In the genomic region with DNA sequence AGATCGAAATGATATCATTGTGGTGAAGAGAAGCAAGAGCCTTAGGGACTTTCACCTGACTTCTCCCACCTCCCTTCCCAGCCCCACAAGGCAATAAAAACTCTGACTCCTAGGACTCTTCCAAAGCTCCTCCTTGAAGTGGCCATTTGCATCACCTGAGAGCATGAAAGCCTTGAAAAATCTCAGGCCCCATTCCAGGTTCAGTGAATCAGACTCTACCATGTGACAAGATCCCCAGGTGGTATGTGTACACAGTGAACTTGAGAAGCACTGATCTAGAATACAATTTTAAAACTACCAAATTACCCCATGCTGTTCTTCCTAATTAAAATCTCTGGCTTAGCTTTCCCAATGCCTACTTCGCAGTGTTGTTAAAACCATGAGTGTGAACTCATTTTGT, we compare ENCODE assay signal across 1 cellular context.
TF ChIP-seq lines count a peak whose summit lies in the region.

No MANE protein-coding gene starts in this region.

TF ChIP-seq in GM23338, 12 proteins besides CTCF, POLR2A, EP300 and RAD21:
- TF ChIP-seq, protein P1, sequence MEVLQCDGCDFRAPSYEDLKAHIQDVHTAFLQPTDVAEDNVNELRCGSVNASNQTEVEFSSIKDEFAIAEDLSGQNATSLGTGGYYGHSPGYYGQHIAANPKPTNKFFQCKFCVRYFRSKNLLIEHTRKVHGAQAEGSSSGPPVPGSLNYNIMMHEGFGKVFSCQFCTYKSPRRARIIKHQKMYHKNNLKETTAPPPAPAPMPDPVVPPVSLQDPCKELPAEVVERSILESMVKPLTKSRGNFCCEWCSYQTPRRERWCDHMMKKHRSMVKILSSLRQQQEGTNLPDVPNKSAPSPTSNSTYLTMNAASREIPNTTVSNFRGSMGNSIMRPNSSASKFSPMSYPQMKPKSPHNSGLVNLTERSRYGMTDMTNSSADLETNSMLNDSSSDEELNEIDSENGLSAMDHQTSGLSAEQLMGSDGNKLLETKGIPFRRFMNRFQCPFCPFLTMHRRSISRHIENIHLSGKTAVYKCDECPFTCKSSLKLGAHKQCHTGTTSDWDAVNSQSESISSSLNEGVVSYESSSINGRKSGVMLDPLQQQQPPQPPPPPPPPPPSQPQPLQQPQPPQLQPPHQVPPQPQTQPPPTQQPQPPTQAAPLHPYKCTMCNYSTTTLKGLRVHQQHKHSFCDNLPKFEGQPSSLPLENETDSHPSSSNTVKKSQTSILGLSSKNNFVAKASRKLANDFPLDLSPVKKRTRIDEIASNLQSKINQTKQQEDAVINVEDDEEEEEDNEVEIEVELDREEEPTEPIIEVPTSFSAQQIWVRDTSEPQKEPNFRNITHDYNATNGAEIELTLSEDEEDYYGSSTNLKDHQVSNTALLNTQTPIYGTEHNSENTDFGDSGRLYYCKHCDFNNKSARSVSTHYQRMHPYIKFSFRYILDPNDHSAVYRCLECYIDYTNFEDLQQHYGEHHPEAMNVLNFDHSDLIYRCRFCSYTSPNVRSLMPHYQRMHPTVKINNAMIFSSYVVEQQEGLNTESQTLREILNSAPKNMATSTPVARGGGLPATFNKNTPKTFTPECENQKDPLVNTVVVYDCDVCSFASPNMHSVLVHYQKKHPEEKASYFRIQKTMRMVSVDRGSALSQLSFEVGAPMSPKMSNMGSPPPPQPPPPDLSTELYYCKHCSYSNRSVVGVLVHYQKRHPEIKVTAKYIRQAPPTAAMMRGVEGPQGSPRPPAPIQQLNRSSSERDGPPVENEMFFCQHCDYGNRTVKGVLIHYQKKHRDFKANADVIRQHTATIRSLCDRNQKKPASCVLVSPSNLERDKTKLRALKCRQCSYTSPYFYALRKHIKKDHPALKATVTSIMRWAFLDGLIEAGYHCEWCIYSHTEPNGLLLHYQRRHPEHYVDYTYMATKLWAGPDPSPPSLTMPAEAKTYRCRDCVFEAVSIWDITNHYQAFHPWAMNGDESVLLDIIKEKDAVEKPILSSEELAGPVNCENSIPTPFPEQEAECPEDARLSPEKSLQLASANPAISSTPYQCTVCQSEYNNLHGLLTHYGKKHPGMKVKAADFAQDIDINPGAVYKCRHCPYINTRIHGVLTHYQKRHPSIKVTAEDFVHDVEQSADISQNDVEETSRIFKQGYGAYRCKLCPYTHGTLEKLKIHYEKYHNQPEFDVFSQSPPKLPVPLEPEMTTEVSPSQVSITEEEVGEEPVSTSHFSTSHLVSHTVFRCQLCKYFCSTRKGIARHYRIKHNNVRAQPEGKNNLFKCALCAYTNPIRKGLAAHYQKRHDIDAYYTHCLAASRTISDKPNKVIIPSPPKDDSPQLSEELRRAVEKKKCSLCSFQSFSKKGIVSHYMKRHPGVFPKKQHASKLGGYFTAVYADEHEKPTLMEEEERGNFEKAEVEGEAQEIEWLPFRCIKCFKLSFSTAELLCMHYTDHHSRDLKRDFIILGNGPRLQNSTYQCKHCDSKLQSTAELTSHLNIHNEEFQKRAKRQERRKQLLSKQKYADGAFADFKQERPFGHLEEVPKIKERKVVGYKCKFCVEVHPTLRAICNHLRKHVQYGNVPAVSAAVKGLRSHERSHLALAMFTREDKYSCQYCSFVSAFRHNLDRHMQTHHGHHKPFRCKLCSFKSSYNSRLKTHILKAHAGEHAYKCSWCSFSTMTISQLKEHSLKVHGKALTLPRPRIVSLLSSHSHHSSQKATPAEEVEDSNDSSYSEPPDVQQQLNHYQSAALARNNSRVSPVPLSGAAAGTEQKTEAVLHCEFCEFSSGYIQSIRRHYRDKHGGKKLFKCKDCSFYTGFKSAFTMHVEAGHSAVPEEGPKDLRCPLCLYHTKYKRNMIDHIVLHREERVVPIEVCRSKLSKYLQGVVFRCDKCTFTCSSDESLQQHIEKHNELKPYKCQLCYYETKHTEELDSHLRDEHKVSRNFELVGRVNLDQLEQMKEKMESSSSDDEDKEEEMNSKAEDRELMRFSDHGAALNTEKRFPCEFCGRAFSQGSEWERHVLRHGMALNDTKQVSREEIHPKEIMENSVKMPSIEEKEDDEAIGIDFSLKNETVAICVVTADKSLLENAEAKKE (CRISPR knock-in tag; IDR thresholded peaks at IDR 0.05) = no peak
- TF ChIP-seq STAT1 (IDR thresholded peaks at IDR 0.05; ENCODE audit: unreplicated experiment) (no peak), EZH2 (IDR thresholded peaks at IDR 0.05; ENCODE audit: low read depth, unreplicated experiment) (no peak), JUNB (IDR thresholded peaks at IDR 0.05; ENCODE audit: unreplicated experiment) (no peak), POLR2AphosphoS5 (IDR thresholded peaks at IDR 0.05; ENCODE audit: low read depth) (no peak), NANOG (IDR thresholded peaks at IDR 0.05; ENCODE audit: borderline replicate concordance) (no peak), EZH2phosphoT487 (IDR thresholded peaks at IDR 0.05; ENCODE audit: unreplicated experiment) (no peak), ZNF331 (CRISPR knock-in tag; IDR thresholded peaks at IDR 0.05; ENCODE audit: low read depth) (no peak), ZNF114 (CRISPR knock-in tag; IDR thresholded peaks at IDR 0.05) (no peak)
- TF ChIP-seq, protein P2, sequence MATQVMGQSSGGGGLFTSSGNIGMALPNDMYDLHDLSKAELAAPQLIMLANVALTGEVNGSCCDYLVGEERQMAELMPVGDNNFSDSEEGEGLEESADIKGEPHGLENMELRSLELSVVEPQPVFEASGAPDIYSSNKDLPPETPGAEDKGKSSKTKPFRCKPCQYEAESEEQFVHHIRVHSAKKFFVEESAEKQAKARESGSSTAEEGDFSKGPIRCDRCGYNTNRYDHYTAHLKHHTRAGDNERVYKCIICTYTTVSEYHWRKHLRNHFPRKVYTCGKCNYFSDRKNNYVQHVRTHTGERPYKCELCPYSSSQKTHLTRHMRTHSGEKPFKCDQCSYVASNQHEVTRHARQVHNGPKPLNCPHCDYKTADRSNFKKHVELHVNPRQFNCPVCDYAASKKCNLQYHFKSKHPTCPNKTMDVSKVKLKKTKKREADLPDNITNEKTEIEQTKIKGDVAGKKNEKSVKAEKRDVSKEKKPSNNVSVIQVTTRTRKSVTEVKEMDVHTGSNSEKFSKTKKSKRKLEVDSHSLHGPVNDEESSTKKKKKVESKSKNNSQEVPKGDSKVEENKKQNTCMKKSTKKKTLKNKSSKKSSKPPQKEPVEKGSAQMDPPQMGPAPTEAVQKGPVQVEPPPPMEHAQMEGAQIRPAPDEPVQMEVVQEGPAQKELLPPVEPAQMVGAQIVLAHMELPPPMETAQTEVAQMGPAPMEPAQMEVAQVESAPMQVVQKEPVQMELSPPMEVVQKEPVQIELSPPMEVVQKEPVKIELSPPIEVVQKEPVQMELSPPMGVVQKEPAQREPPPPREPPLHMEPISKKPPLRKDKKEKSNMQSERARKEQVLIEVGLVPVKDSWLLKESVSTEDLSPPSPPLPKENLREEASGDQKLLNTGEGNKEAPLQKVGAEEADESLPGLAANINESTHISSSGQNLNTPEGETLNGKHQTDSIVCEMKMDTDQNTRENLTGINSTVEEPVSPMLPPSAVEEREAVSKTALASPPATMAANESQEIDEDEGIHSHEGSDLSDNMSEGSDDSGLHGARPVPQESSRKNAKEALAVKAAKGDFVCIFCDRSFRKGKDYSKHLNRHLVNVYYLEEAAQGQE (IDR thresholded peaks at IDR 0.05; ENCODE audit: unreplicated experiment) = no peak
- TF ChIP-seq, protein P3, sequence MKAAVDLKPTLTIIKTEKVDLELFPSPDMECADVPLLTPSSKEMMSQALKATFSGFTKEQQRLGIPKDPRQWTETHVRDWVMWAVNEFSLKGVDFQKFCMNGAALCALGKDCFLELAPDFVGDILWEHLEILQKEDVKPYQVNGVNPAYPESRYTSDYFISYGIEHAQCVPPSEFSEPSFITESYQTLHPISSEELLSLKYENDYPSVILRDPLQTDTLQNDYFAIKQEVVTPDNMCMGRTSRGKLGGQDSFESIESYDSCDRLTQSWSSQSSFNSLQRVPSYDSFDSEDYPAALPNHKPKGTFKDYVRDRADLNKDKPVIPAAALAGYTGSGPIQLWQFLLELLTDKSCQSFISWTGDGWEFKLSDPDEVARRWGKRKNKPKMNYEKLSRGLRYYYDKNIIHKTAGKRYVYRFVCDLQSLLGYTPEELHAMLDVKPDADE (IDR thresholded peaks at IDR 0.05) = no peak
TF ChIP-seq in GM23338: peak in this region for 0.
